ENCODE assay signal across 10 cellular contexts in genomic region chr2:160482673-160483072, GRCh38. TPM values are rescaled to one million over a fixed set of nuclear protein-coding genes. Genes with fewer than 3 reads are reported as not detected.
A peak's percentile ranks its signal among the peaks of the same experiment; 100 is the strongest.
DNase-seq lines count a peak whose midpoint lies in the region; ATAC-seq lines count a peak whose summit lies in the region.
"Had no signal": no experiment of that assay in that cellular context is flagged by ENCODE, and none has a peak within 500 bp of the region (broad histone marks: within the 10 kb centered on the region; RNA-seq: fewer than 3 reads in every experiment).

No MANE protein-coding gene starts in this region.

- no peaks in the 10 kb centered on the region for H3K27me3 Mint-ChIP-seq in T-helper 2 cell treated with Interferon-gamma antibody and Interleukin-4, amounts not matched to agents 5 μg/mL and 100 μg/mL, for 36 hours (ENCODE audit: low read depth)

- H3K27ac Mint-ChIP-seq in T-helper 2 cell treated with Interferon-gamma antibody and Interleukin-4, amounts not matched to agents 5 μg/mL and 100 μg/mL, for 36 hours, result peak overlapping the region; percentile 81

- H3K4me1 Mint-ChIP-seq in T-helper 2 cell treated with Interferon-gamma antibody and Interleukin-4, amounts not matched to agents 5 μg/mL and 100 μg/mL, for 36 hours (ENCODE audit: low read depth), result peaks cover 64% of the 10 kb centered on the region

- H3K9me3 Mint-ChIP-seq in T-helper 2 cell treated with Interferon-gamma antibody and Interleukin-4, amounts not matched to agents 5 μg/mL and 100 μg/mL, for 36 hours, result no peaks in the 10 kb centered on the region

- peak; percentile 14 for ATAC-seq in Right ventricle myocardium superior (ENCODE audit: poor library complexity)
- ATAC-seq in left ventricle myocardium superior, result peak; percentile 30
- no peak for ATAC-seq in GM19463 (IDR thresholded peaks at IDR 0.05; ENCODE audit: unreplicated experiment)
- ATAC-seq in GM18907 (IDR thresholded peaks at IDR 0.05; ENCODE audit: unreplicated experiment), result no peak
- ATAC-seq in HG03342 (IDR thresholded peaks at IDR 0.05; ENCODE audit: unreplicated experiment), result no peak
- no peak for ATAC-seq in GM21360 (IDR thresholded peaks at IDR 0.05; ENCODE audit: unreplicated experiment)

- peak overlapping the region; percentile 70 for H3K4me3 Mint-ChIP-seq in T-helper 2 cell treated with Interferon-gamma antibody and Interleukin-4, amounts not matched to agents 5 μg/mL and 100 μg/mL, for 36 hours

- H3K36me3 Mint-ChIP-seq in T-helper 2 cell treated with Interferon-gamma antibody and Interleukin-4, amounts not matched to agents 5 μg/mL and 100 μg/mL, for 36 hours (ENCODE audit: low read depth), result peaks cover 9% of the 10 kb centered on the region

- intact Hi-C loops in Right ventricle myocardium superior (cut with DNase I) (no loop called here), cardiac septum (cut with DNase I) (no loop called here), left ventricle myocardium superior (cut with micrococcal nuclease) (no loop called here)

- no peak for DNase-seq in Right ventricle myocardium superior
- no peak for DNase-seq in cardiac septum (ENCODE audit: low spot score)
- DNase-seq in T-helper 2 cell treated with Interferon-gamma antibody and Interleukin-4, amounts not matched to agents 5 μg/mL and 100 μg/mL, for 36 hours (ENCODE audit: low spot score), result no peak
- no peak for DNase-seq in left ventricle myocardium superior
- DNase-seq: activated CD8-positive, alpha-beta memory T cell treated with anti-CD3 and anti-CD28 coated beads for 24 hours; SHP77 treated with DMSO at 0.1 percent for 48 hours had no signal

RNA-seq across cellular contexts. Expression of gene RBMS1, which starts 10.9 kb away (rescaled TPM):
- total RNA-seq in Right ventricle myocardium superior, result 53.0 TPM
- total RNA-seq in cardiac septum, result 75.3 TPM
- 60.8 TPM for total RNA-seq in left ventricle myocardium superior

Comparison
In these comparisons a context has a peak if more than half of its experiments do, and no peak if none do; other contexts are left out.
1. ATAC-seq: peak in Right ventricle myocardium superior (single experiment) and left ventricle myocardium superior (single experiment); none in GM19463 (single experiment), GM18907 (single experiment), HG03342 (single experiment) and GM21360 (single experiment).